Comparison of ENCODE assay signal across 8 cellular contexts in genomic region chr22:40177738-40178416, GRCh38. TPM values are rescaled to one million over a fixed set of nuclear protein-coding genes. Genes with fewer than 3 reads are reported as not detected.
DNase-seq lines count a peak whose midpoint lies in the region; ATAC-seq and TF ChIP-seq lines count a peak whose summit lies in the region.

A gene with protein sequence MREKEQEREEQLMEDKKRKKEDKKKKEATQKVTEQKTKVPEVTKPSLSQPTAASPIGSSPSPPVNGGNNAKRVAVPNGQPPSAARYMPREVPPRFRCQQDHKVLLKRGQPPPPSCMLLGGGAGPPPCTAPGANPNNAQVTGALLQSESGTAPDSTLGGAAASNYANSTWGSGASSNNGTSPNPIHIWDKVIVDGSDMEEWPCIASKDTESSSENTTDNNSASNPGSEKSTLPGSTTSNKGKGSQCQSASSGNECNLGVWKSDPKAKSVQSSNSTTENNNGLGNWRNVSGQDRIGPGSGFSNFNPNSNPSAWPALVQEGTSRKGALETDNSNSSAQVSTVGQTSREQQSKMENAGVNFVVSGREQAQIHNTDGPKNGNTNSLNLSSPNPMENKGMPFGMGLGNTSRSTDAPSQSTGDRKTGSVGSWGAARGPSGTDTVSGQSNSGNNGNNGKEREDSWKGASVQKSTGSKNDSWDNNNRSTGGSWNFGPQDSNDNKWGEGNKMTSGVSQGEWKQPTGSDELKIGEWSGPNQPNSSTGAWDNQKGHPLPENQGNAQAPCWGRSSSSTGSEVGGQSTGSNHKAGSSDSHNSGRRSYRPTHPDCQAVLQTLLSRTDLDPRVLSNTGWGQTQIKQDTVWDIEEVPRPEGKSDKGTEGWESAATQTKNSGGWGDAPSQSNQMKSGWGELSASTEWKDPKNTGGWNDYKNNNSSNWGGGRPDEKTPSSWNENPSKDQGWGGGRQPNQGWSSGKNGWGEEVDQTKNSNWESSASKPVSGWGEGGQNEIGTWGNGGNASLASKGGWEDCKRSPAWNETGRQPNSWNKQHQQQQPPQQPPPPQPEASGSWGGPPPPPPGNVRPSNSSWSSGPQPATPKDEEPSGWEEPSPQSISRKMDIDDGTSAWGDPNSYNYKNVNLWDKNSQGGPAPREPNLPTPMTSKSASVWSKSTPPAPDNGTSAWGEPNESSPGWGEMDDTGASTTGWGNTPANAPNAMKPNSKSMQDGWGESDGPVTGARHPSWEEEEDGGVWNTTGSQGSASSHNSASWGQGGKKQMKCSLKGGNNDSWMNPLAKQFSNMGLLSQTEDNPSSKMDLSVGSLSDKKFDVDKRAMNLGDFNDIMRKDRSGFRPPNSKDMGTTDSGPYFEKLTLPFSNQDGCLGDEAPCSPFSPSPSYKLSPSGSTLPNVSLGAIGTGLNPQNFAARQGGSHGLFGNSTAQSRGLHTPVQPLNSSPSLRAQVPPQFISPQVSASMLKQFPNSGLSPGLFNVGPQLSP (N-terminal part only) (plus strand): TSS chr22:40177925. CDS start chr22:40178136, 211 bp downstream.

- ATAC-seq in GM21576 (IDR thresholded peaks at IDR 0.05; ENCODE audit: unreplicated experiment) (peak; percentile 68), PC-3 (peak; percentile 89)
- peak; percentile 97 for ATAC-seq in stimulated activated naive B cell treated with anti-CD40 and anti-IgM and Interleukin-4, amounts not matched to agents 10 μg/mL and 1 μg/mL and 100 μg/mL, for 72 hours (replicated peaks)

- H3K4me3 ChIP-seq in Jurkat, Clone E6-1 (ENCODE audit: low read length), result peak within 1 kb of the TSS; percentile 93
- H3K4me3 ChIP-seq in PC-3 (ENCODE audit: low read length) (peak within 1 kb of the TSS; percentile 97), esophagus squamous epithelium (peak within 1 kb of the TSS; percentile 50 to 67 (median 62)), muscle layer of duodenum (ENCODE audit: low read depth in 1 of 2, low read length in 2 of 2) (peak within 1 kb of the TSS; percentile 92 to 99)

- DNase-seq in DMS53 (lab: John Stamatoyannopoulos, UW), result peak; percentile 96
- peak; percentile 99 for DNase-seq in Jurkat, Clone E6-1 (ENCODE audit: low read depth, low spot score)
- peak; percentile 89 for DNase-seq in PC-3
- peak; percentile 52 for DNase-seq in activated T-cell treated with anti-CD3 and anti-CD28 coated beads, Interleukin-2, amount 50 U/mL, for 24 hours
- DNase-seq in esophagus squamous epithelium (lab: John Stamatoyannopoulos, UW), result peak; percentile 65
- DNase-seq in stimulated activated naive B cell treated with anti-CD40 and anti-IgM and Interleukin-4, amounts not matched to agents 10 μg/mL and 1 μg/mL and 100 μg/mL, for 72 hours, result peak; percentile 81

- TF ChIP-seq POLR2A in esophagus squamous epithelium (IDR thresholded peaks at IDR 0.05), result peak in 3 of 4 donors; percentile 93 to 99 (median 99)

- H3K27ac Mint-ChIP-seq in activated T-cell treated with anti-CD3 and anti-CD28 coated beads, Interleukin-2, amount 50 U/mL, for 24 hours, result peak within 1 kb of the TSS; percentile 98
- H3K27ac Mint-ChIP-seq in stimulated activated naive B cell treated with anti-CD40 and anti-IgM and Interleukin-4, amounts not matched to agents 10 μg/mL and 1 μg/mL and 100 μg/mL, for 72 hours, result peak within 1 kb of the TSS; percentile 44

- CTCF ChIA-PET in PC-3 (lab: Charles Lee), result no interaction called here

- H3K4me1 ChIP-seq in PC-3 (ENCODE audit: insufficient read depth, low read length) (peaks cover 37% of the 10 kb centered on the region), esophagus squamous epithelium (peaks cover 23 to 71% (median 42%) of the 10 kb centered on the region in 3 donors), muscle layer of duodenum (ENCODE audit: control insufficient read depth in 1 of 2, insufficient read depth in 2 of 2, low read length in 2 of 2) (peaks cover 27 to 44% of the 10 kb centered on the region in 2 donors)

- peak within 1 kb of the TSS; percentile 94 for H3K9ac ChIP-seq in PC-3 (ENCODE audit: low read length)

- H3K27me3 Mint-ChIP-seq in activated T-cell treated with anti-CD3 and anti-CD28 coated beads, Interleukin-2, amount 50 U/mL, for 24 hours, result no peaks in the 10 kb centered on the region
- no peaks in the 10 kb centered on the region for H3K27me3 Mint-ChIP-seq in stimulated activated naive B cell treated with anti-CD40 and anti-IgM and Interleukin-4, amounts not matched to agents 10 μg/mL and 1 μg/mL and 100 μg/mL, for 72 hours

- H3K4me2 ChIP-seq in PC-3 (ENCODE audit: low read length), result peak within 1 kb of the TSS; percentile 93

- peaks cover 51% of the 10 kb centered on the region for H3K79me2 ChIP-seq in PC-3 (ENCODE audit: low read length)

- H3K9me3 ChIP-seq in PC-3 (ENCODE audit: low read length) (no peaks in the 10 kb centered on the region), esophagus squamous epithelium (no peaks in the 10 kb centered on the region), muscle layer of duodenum (ENCODE audit: control insufficient read depth in 1 of 2, low read length in 2 of 2) (no peaks in the 10 kb centered on the region)

- TF ChIP-seq CTCF in PC-3 (conservative IDR thresholded peaks at IDR 0.05; ENCODE audit: low read depth, low read length), result no peak
- peak in 4 of 6 experiments; percentile 6 to 27 (median 12) for TF ChIP-seq CTCF in esophagus squamous epithelium (IDR thresholded peaks at IDR 0.05)

- H3K27me3 ChIP-seq in PC-3 (ENCODE audit: low read length), result no peaks in the 10 kb centered on the region
- no peaks in the 10 kb centered on the region for H3K27me3 ChIP-seq in esophagus squamous epithelium
- H3K27me3 ChIP-seq in muscle layer of duodenum (ENCODE audit: low read depth, low read length), result no peaks in the 10 kb centered on the region

- no peaks in the 10 kb centered on the region for H3K9me3 Mint-ChIP-seq in activated T-cell treated with anti-CD3 and anti-CD28 coated beads, Interleukin-2, amount 50 U/mL, for 24 hours
- no peaks in the 10 kb centered on the region for H3K9me3 Mint-ChIP-seq in stimulated activated naive B cell treated with anti-CD40 and anti-IgM and Interleukin-4, amounts not matched to agents 10 μg/mL and 1 μg/mL and 100 μg/mL, for 72 hours

- intact Hi-C loops in PC-3 (cut with micrococcal nuclease), result loop anchor here (5.0 to 10.0 kb wide), 4 partner anchors 97 to 169 kb away; partner anchors contain the start of gene ADSL
- intact Hi-C loops in esophagus squamous epithelium (cut with DNase I), result no loop called here

- POLR2A ChIA-PET in PC-3 (lab: Charles Lee; ENCODE audit: unreplicated experiment), result interaction anchor here (0.6 to 1.4 kb wide), 6 partner anchors 14 to 134 kb away, joined by 3 to 8 read pairs (median 3); no protein-coding TSS in a partner anchor

- 0% methylated on average over 10 of the region's 10 CpGs for WGBS in esophagus squamous epithelium, 2 donors

- H3K4me1 Mint-ChIP-seq in activated T-cell treated with anti-CD3 and anti-CD28 coated beads, Interleukin-2, amount 50 U/mL, for 24 hours (ENCODE audit: low read depth), result peaks cover 60% of the 10 kb centered on the region
- peaks cover 37 to 61% of the 10 kb centered on the region in 2 donors for H3K4me1 Mint-ChIP-seq in stimulated activated naive B cell treated with anti-CD40 and anti-IgM and Interleukin-4, amounts not matched to agents 10 μg/mL and 1 μg/mL and 100 μg/mL, for 72 hours

- no peaks in the 10 kb centered on the region for H3F3A ChIP-seq in PC-3 (ENCODE audit: low read length, unreplicated experiment)

- H3K36me3 Mint-ChIP-seq in activated T-cell treated with anti-CD3 and anti-CD28 coated beads, Interleukin-2, amount 50 U/mL, for 24 hours (ENCODE audit: low read depth), result peaks cover 18% of the 10 kb centered on the region
- H3K36me3 Mint-ChIP-seq in stimulated activated naive B cell treated with anti-CD40 and anti-IgM and Interleukin-4, amounts not matched to agents 10 μg/mL and 1 μg/mL and 100 μg/mL, for 72 hours, result peaks cover 0 to 4% of the 10 kb centered on the region in 2 donors

- H2AFZ ChIP-seq in PC-3 (ENCODE audit: low read length), result peak within 1 kb of the TSS; percentile 56

- peak within 1 kb of the TSS; percentile 88 for H3K4me3 Mint-ChIP-seq in activated T-cell treated with anti-CD3 and anti-CD28 coated beads, Interleukin-2, amount 50 U/mL, for 24 hours
- H3K4me3 Mint-ChIP-seq in stimulated activated naive B cell treated with anti-CD40 and anti-IgM and Interleukin-4, amounts not matched to agents 10 μg/mL and 1 μg/mL and 100 μg/mL, for 72 hours, result peak within 1 kb of the TSS; percentile 75 to 79

- no peaks in the 10 kb centered on the region for H3K36me3 ChIP-seq in PC-3 (ENCODE audit: low read depth, low read length)
- no peaks in the 10 kb centered on the region for H3K36me3 ChIP-seq in esophagus squamous epithelium
- no peaks in the 10 kb centered on the region for H3K36me3 ChIP-seq in muscle layer of duodenum (ENCODE audit: control insufficient read depth in 1 of 2, insufficient read depth in 2 of 2, low read length in 2 of 2)

- H3K27ac ChIP-seq in PC-3 (ENCODE audit: low read length) (peak within 1 kb of the TSS; percentile 87), esophagus squamous epithelium (peak within 1 kb of the TSS; percentile 57 to 90 (median 82)), muscle layer of duodenum (ENCODE audit: low read length) (peak within 1 kb of the TSS; percentile 97)

- 0 out of 2 replicates have a peak, but pooled peaks cover 4% of the 10 kb centered on the region for H4K20me1 ChIP-seq in PC-3 (ENCODE audit: low read length)

- BruUV-seq in PC-3 (replicated peaks; lab: Mats Ljungman, UMichigan), result TSS peak; percentile 78

- no peaks in the 10 kb centered on the region for H3K9me2 ChIP-seq in PC-3 (replicated peaks; ENCODE audit: low read length)

RNA-seq across cellular contexts. Expression of the gene that starts here (rescaled TPM):
- polyA plus RNA-seq in Jurkat, Clone E6-1 (2012; ENCODE audit: insufficient read depth, insufficient read length), result 6.9 TPM
- total RNA-seq in PC-3 (2014; rRNA removed) (15.1 and 21.3 TPM in 2 replicates), esophagus squamous epithelium (10 to 100 TPM; 20.7 to 36.5 (median 26.9) TPM)

Comparison
In these comparisons a context has a peak if more than half of its experiments do, and no peak if none do; other contexts are left out.
1. Peak in every context shown above with its lines: DNase-seq, ATAC-seq, H3K4me3 ChIP-seq and H3K27ac ChIP-seq.